14 cellular contexts compared by ENCODE assay signal in genomic region chr11:2100361-2101170, GRCh38. TPM values are rescaled to one million over a fixed set of nuclear protein-coding genes. Genes with fewer than 3 reads are reported as not detected.
DNase-seq lines count a peak whose midpoint lies in the region; ATAC-seq and TF ChIP-seq lines count a peak whose summit lies in the region.
"Had no signal": no experiment of that assay in that cellular context is flagged by ENCODE, and none has a peak within 500 bp of the region (broad histone marks: within the 10 kb centered on the region; RNA-seq: fewer than 3 reads in every experiment).

No MANE protein-coding gene starts in this region.

- H3K9ac ChIP-seq in neural progenitor cell: no peak overlapping the region

- H3K36me3 ChIP-seq in GM23338 (ENCODE audit: insufficient read depth) (no peaks in the 10 kb centered on the region), SJSA1 (no peaks in the 10 kb centered on the region; the same call in 1 of the 2 replicates), neural progenitor cell (no peaks in the 10 kb centered on the region)
- H3K36me3 ChIP-seq: colonic mucosa had no signal

- H3F3A ChIP-seq in GM23338 (replicated peaks; ENCODE audit: low read depth) (0 out of 2 replicates have a peak, but pooled peaks cover 2% of the 10 kb centered on the region), neural progenitor cell (ENCODE audit: low read depth) (no peaks in the 10 kb centered on the region)

- H3K79me2 ChIP-seq in GM23338 (replicated peaks; ENCODE audit: insufficient read depth): no peaks in the 10 kb centered on the region
- H3K79me2 ChIP-seq in neural progenitor cell (ENCODE audit: low read depth): no peaks in the 10 kb centered on the region

- H3K4me1 Mint-ChIP-seq in GM23338 (peaks cover 18% of the 10 kb centered on the region), neural progenitor cell (peaks cover 25% of the 10 kb centered on the region)

- in situ Hi-C loops in ACHN (cut with HindIII; ENCODE audit: low pct_ligation_motif_present, low pct_unique_long_range_greater_than_20kb, low sequenced_read_pairs): no loop called here

- H3K9me3 ChIP-seq in SJSA1 (replicated peaks) (no peaks in the 10 kb centered on the region), neural progenitor cell (ENCODE audit: low read depth) (no peaks in the 10 kb centered on the region)
- H3K9me3 ChIP-seq: colonic mucosa had no signal

- DNase-seq in GM23338 (ENCODE audit: low spot score) (no peak), SJSA1 (ENCODE audit: low read depth in 1 of 2, low spot score in 2 of 2) (peak; percentile 64 to 80), cardiac septum (ENCODE audit: low spot score) (peak; percentile 75), neural progenitor cell (ENCODE audit: low spot score) (no peak), NCI-H345 (lab: John Stamatoyannopoulos, UW) (no peak), amniotic stem cell (lab: John Stamatoyannopoulos, UW) (no peak), ACHN (no peak)
- DNase-seq: activated gamma-delta T cell, mesendoderm, NCI-H446 treated with DMSO at 0.1 percent for 48 hours, SHP77 had no signal

- H4K20me1 ChIP-seq in GM23338 (replicated peaks; ENCODE audit: insufficient read depth) (no peaks in the 10 kb centered on the region), neural progenitor cell (ENCODE audit: low read depth) (peaks cover 5% of the 10 kb centered on the region)

- intact Hi-C loops in cardiac septum (cut with DNase I): loop anchor here (5.0 kb wide), 1 partner anchor 37 kb away; the partner anchor contains the start of gene IGF2

- ATAC-seq in GM23338: no peak

- no peak overlapping the region for H3K4me3 ChIP-seq in GM23338
- no peak overlapping the region for H3K4me3 ChIP-seq in SJSA1
- no peak overlapping the region for H3K4me3 ChIP-seq in neural progenitor cell
- H3K4me3 ChIP-seq: colonic mucosa had no signal

- H3K9me3 Mint-ChIP-seq in GM23338 (no peaks in the 10 kb centered on the region), neural progenitor cell (peaks cover 3% of the 10 kb centered on the region)
- H3K9me3 Mint-ChIP-seq: CD8-positive, alpha-beta memory T cell had no signal

- peaks cover 17% of the 10 kb centered on the region for H3K27me3 Mint-ChIP-seq in GM23338 (ENCODE audit: insufficient read depth, low read depth, poor library complexity)
- peaks cover 11% of the 10 kb centered on the region for H3K27me3 Mint-ChIP-seq in neural progenitor cell (ENCODE audit: insufficient read depth, low read depth)

- peaks cover 12% of the 10 kb centered on the region; the same call in 1 of the 2 replicates for H3K4me1 ChIP-seq in GM23338 (ENCODE audit: insufficient read depth)
- H3K4me1 ChIP-seq in SJSA1 (replicated peaks): peaks cover 54% of the 10 kb centered on the region
- H3K4me1 ChIP-seq in neural progenitor cell: peaks cover 13% of the 10 kb centered on the region
- H3K4me1 ChIP-seq: foreskin keratinocyte had no signal

- no peaks in the 10 kb centered on the region for H3K27me3 ChIP-seq in GM23338 (ENCODE audit: insufficient read depth)
- H3K27me3 ChIP-seq in SJSA1 (replicated peaks): no peaks in the 10 kb centered on the region
- peaks cover 7% of the 10 kb centered on the region for H3K27me3 ChIP-seq in neural progenitor cell
- H3K27me3 ChIP-seq: colonic mucosa had no signal

- TF ChIP-seq CTCF in GM23338 (conservative IDR thresholded peaks at IDR 0.05; ENCODE audit: low read depth in 2 of 2): no peak
- TF ChIP-seq CTCF in neural progenitor cell (IDR thresholded peaks at IDR 0.05): no peak

- H3K9me2 ChIP-seq in GM23338 (ENCODE audit: insufficient read depth): peaks cover 5% of the 10 kb centered on the region; the same call in 1 of the 2 replicates

- H3K27ac Mint-ChIP-seq in GM23338: no peak overlapping the region; the same call in 1 of the 2 replicates
- peak overlapping the region; percentile 34 for H3K27ac Mint-ChIP-seq in neural progenitor cell

- no peak overlapping the region for H3K27ac ChIP-seq in GM23338 (ENCODE audit: low read depth)
- peak overlapping the region; percentile 43; the same call in 1 of the 2 replicates for H3K27ac ChIP-seq in SJSA1
- no peak overlapping the region for H3K27ac ChIP-seq in neural progenitor cell
- H3K27ac ChIP-seq: colonic mucosa, foreskin keratinocyte had no signal

- no peak overlapping the region for H3K4me3 Mint-ChIP-seq in GM23338
- H3K4me3 Mint-ChIP-seq in neural progenitor cell: no peak overlapping the region
- H3K4me3 Mint-ChIP-seq: CD8-positive, alpha-beta memory T cell had no signal

- H2AFZ ChIP-seq in GM23338: peak overlapping the region; percentile 80; the same call in 1 of the 2 replicates
- H2AFZ ChIP-seq in neural progenitor cell (replicated peaks): no peak overlapping the region

- H3K36me3 Mint-ChIP-seq in GM23338 (ENCODE audit: low read depth) (no peaks in the 10 kb centered on the region), neural progenitor cell (no peaks in the 10 kb centered on the region)
- H3K36me3 Mint-ChIP-seq: CD8-positive, alpha-beta memory T cell had no signal

- H3K4me2 ChIP-seq in GM23338 (no peak overlapping the region), neural progenitor cell (no peak overlapping the region)

TF ChIP-seq in GM23338, 12 proteins besides CTCF, POLR2A, EP300 and RAD21 (continues in another document):
- TF ChIP-seq STAT1 (IDR thresholded peaks at IDR 0.05; ENCODE audit: unreplicated experiment) (no peak), ZNF462 (CRISPR knock-in tag; IDR thresholded peaks at IDR 0.05) (no peak)

RNA-seq across cellular contexts. Expression of gene IGF2, which starts 38.6 kb away (rescaled TPM):
- total RNA-seq in GM23338 (2014; rRNA removed; shearing (Covaris generic)): 0.70 and 1.4 TPM in 2 replicates
- 4.0 and 4.4 TPM in 2 replicates for polyA plus RNA-seq in GM23338 (2016; fragmentation: Nextera tagmentation; extraction: Ambion mirVana)
- total RNA-seq in SJSA1 (2014; rRNA removed; shearing (Covaris generic)): 29.7 and 31.5 TPM in 2 replicates
- total RNA-seq in cardiac septum: 87.7 TPM
- 0.45 and 3.3 TPM in 2 replicates for total RNA-seq in neural progenitor cell (ENCODE audit: low replicate concordance)
- polyA plus RNA-seq: CD8-positive, alpha-beta memory T cell had no signal

Comparison
In these comparisons a context has a peak if more than half of its experiments do, and no peak if none do; other contexts are left out.
1. DNase-seq: peak in SJSA1 (2 of 2) and cardiac septum (single experiment); none in GM23338 (single experiment), neural progenitor cell (single experiment), NCI-H345 (single experiment), amniotic stem cell (single experiment) and ACHN (single experiment).